ENCODE assay signal across 16 cellular contexts in genomic region chr1:208724079-208724478, GRCh38.
"Had no signal": no experiment of that assay in that cellular context is flagged by ENCODE, and none has a peak within 500 bp of the region (broad histone marks: within the 10 kb centered on the region; RNA-seq: fewer than 3 reads in every experiment).

No MANE protein-coding gene starts in this region.

- H3K27me3 Mint-ChIP-seq: dendritic cell treated with granulocyte-macrophage colony-stimulating factor and Interleukin-4, amounts not matched to agents 40 ng/mL and 50 ng/mL, for 4 days had no signal

- DNase-seq: activated B cell treated with CpG ODN at 0.5 μM for 24 hours; activated CD4-positive, alpha-beta T cell treated with anti-CD3 and anti-CD28 coated beads, Interleukin-2, amount 50 U/mL, for 1 hour; activated T-cell treated with anti-CD3 and anti-CD28 coated beads for 4 hours; brain microvascular endothelial cell; cerebellar nuclear complex; kidney; left ventricle myocardium superior; mesenchymal stem cell; occipital lobe; sigmoid colon; stimulated activated naive CD4-positive, alpha-beta T cell treated with Interleukin-2 at 50 U/mL for 16 hours; T1000 had no signal

- H3K4me3 Mint-ChIP-seq: activated B cell treated with CpG ODN at 0.5 μM for 24 hours; activated naive CD8-positive, alpha-beta T cell; dendritic cell treated with granulocyte-macrophage colony-stimulating factor and Interleukin-4, amounts not matched to agents 40 ng/mL and 50 ng/mL, for 4 days; nephron had no signal

- H3K36me3 Mint-ChIP-seq: activated naive CD8-positive, alpha-beta T cell had no signal

- H3K4me3 ChIP-seq: gastroesophageal sphincter, sigmoid colon had no signal

- ATAC-seq: gastroesophageal sphincter, left ventricle myocardium superior had no signal

- H3K27ac Mint-ChIP-seq: activated B cell treated with CpG ODN at 0.5 μM for 24 hours; activated naive CD8-positive, alpha-beta T cell; dendritic cell treated with granulocyte-macrophage colony-stimulating factor and Interleukin-4, amounts not matched to agents 40 ng/mL and 50 ng/mL, for 4 days; nephron had no signal

- H3K4me1 Mint-ChIP-seq: activated B cell treated with CpG ODN at 0.5 μM for 24 hours, nephron had no signal
